Comparison of ENCODE assay signal across 8 cellular contexts in the genomic region with DNA sequence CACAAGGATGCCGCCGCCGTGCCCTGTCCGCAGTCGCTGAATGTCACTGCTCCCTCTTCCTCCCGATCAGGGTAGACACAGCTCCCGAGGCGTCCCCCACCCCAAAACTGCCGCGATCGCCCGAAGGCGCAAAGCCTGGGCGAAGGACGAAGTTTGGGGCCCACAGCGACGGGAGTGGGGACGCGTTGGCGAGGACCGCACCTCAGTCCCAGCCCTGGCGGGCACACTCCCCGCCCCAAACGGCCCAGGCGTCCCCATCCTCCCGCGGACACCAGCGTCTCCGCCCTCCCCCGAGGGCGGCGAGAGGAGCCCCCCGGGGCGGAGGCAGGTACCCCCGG. TPM values are rescaled to one million over a fixed set of nuclear protein-coding genes. Genes with fewer than 3 reads are reported as not detected.
DNase-seq lines count a peak whose midpoint lies in the region; ATAC-seq and TF ChIP-seq lines count a peak whose summit lies in the region.

No MANE protein-coding gene starts in this region.

- no peaks in the 10 kb centered on the region for H3K36me3 ChIP-seq in hepatocyte (replicated peaks; ENCODE audit: insufficient read depth, low read depth)

- peak; percentile 68 for DNase-seq in GM12865 (ENCODE audit: low read depth)
- peak; percentile 71 for DNase-seq in NCI-H69 (lab: John Stamatoyannopoulos, UW)
- DNase-seq in activated naive CD8-positive, alpha-beta T cell treated with anti-CD3 and anti-CD28 coated beads, Interleukin-2, amount 10 ng/mL, durations not matched to agents 7 days and 5 days = no peak
- DNase-seq in hepatocyte (ENCODE audit: low spot score) = peak; percentile 48
- DNase-seq in sciatic nerve (ENCODE audit: low spot score) = peak; percentile 76
- DNase-seq in OCI-M2 (lab: John Stamatoyannopoulos, UW; ENCODE audit: unreplicated experiment) = no peak
- DNase-seq in NCI-H2171 (lab: John Stamatoyannopoulos, UW) = no peak

- H3K4me2 ChIP-seq in hepatocyte = peak overlapping the region; percentile 88

- peak overlapping the region; percentile 90 for H3K4me3 Mint-ChIP-seq in activated naive CD8-positive, alpha-beta T cell treated with anti-CD3 and anti-CD28 coated beads, Interleukin-2, amount 10 ng/mL, durations not matched to agents 7 days and 5 days

- peak overlapping the region; percentile 93 for H3K27ac ChIP-seq in hepatocyte

- POLR2A ChIA-PET in activated naive CD8-positive, alpha-beta T cell treated with anti-CD3 and anti-CD28 coated beads, Interleukin-2, amount 10 ng/mL, durations not matched to agents 7 days and 5 days (lab: Charles Lee) = interaction anchor here (0.6 to 2.5 kb wide), 5 partner anchors 46 to 287 kb away, joined by 3 to 8 read pairs (median 6); a partner anchor contains a TSS

- intact Hi-C loops in sciatic nerve (cut with DNase I) = no loop called here

- H4K20me1 ChIP-seq in hepatocyte (ENCODE audit: insufficient read depth, poor library complexity, severe bottlenecking) = peaks cover 16% of the 10 kb centered on the region

- ATAC-seq in activated naive CD8-positive, alpha-beta T cell treated with anti-CD3 and anti-CD28 coated beads, Interleukin-2, amount 10 ng/mL, durations not matched to agents 7 days and 5 days (ENCODE audit: low read depth) = no peak
- ATAC-seq in sciatic nerve (no peak), HG03039 (IDR thresholded peaks at IDR 0.05; ENCODE audit: unreplicated experiment) (no peak)

- H3K9me3 ChIP-seq in hepatocyte (ENCODE audit: low read depth) = no peaks in the 10 kb centered on the region

- H3K36me3 Mint-ChIP-seq in activated naive CD8-positive, alpha-beta T cell treated with anti-CD3 and anti-CD28 coated beads, Interleukin-2, amount 10 ng/mL, durations not matched to agents 7 days and 5 days = peaks cover 10% of the 10 kb centered on the region

- H2AFZ ChIP-seq in hepatocyte = peak overlapping the region; percentile 60

- H3K4me1 Mint-ChIP-seq in activated naive CD8-positive, alpha-beta T cell treated with anti-CD3 and anti-CD28 coated beads, Interleukin-2, amount 10 ng/mL, durations not matched to agents 7 days and 5 days = peaks cover 42% of the 10 kb centered on the region

- peaks cover 30% of the 10 kb centered on the region for H3K79me2 ChIP-seq in hepatocyte

- H3K4me3 ChIP-seq in GM12865 (ENCODE audit: low read depth, low read length) (peak overlapping the region; percentile 96), hepatocyte (peak overlapping the region; percentile 86)

- TF ChIP-seq CTCF in GM12865 (IDR thresholded peaks at IDR 0.05; ENCODE audit: insufficient read depth, low read depth, low read length, missing control alignments) (no peak), hepatocyte (IDR thresholded peaks at IDR 0.05; ENCODE audit: poor library complexity) (no peak)

- no peaks in the 10 kb centered on the region for H3K9me2 ChIP-seq in hepatocyte (replicated peaks; ENCODE audit: insufficient read depth)

- peak overlapping the region; percentile 92 for H3K27ac Mint-ChIP-seq in activated naive CD8-positive, alpha-beta T cell treated with anti-CD3 and anti-CD28 coated beads, Interleukin-2, amount 10 ng/mL, durations not matched to agents 7 days and 5 days

- peaks cover 36% of the 10 kb centered on the region for H3K4me1 ChIP-seq in hepatocyte (ENCODE audit: insufficient read depth)

- H3K9me3 Mint-ChIP-seq in activated naive CD8-positive, alpha-beta T cell treated with anti-CD3 and anti-CD28 coated beads, Interleukin-2, amount 10 ng/mL, durations not matched to agents 7 days and 5 days = no peaks in the 10 kb centered on the region

- no peaks in the 10 kb centered on the region for H3K27me3 Mint-ChIP-seq in activated naive CD8-positive, alpha-beta T cell treated with anti-CD3 and anti-CD28 coated beads, Interleukin-2, amount 10 ng/mL, durations not matched to agents 7 days and 5 days

- 2% methylated on average over 26 of the region's 35 CpGs for WGBS in hepatocyte (ENCODE audit: low lambda C conversion rate, missing lambda C conversion rate)

- no peaks in the 10 kb centered on the region for H3K27me3 ChIP-seq in hepatocyte

RNA-seq across cellular contexts. Expression of a gene that starts 1.4 kb away (rescaled TPM):
- total RNA-seq in activated naive CD8-positive, alpha-beta T cell treated with anti-CD3 and anti-CD28 coated beads, Interleukin-2, amount 10 ng/mL, durations not matched to agents 7 days and 5 days = 10 to 100 TPM; 36.7 to 47.2 TPM
- total RNA-seq in hepatocyte = 28.8 and 36.2 TPM in 2 replicates
- polyA plus RNA-seq in hepatocyte = 15.8 and 17.0 TPM in 2 replicates
- total RNA-seq in sciatic nerve = 57.3 TPM

Comparison
In these comparisons a context has a peak if more than half of its experiments do, and no peak if none do; other contexts are left out.
1. DNase-seq: peak in GM12865 (single experiment), NCI-H69 (single experiment), hepatocyte (single experiment) and sciatic nerve (single experiment); none in activated naive CD8-positive, alpha-beta T cell treated with anti-CD3 and anti-CD28 coated beads, Interleukin-2, amount 10 ng/mL, durations not matched to agents 7 days and 5 days (single experiment), OCI-M2 (single experiment) and NCI-H2171 (single experiment).